Comparison of ENCODE assay signal across 1 cellular context in genomic region chrX:143121471-143121870, GRCh38.
TF ChIP-seq lines count a peak whose summit lies in the region.

No MANE protein-coding gene starts in this region.

TF ChIP-seq in GM23338, 12 proteins besides CTCF, POLR2A, EP300 and RAD21 (continued from another document):
- TF ChIP-seq ZNF462 (CRISPR knock-in tag; IDR thresholded peaks at IDR 0.05) = no peak
- no peak for TF ChIP-seq EZH2phosphoT487 (IDR thresholded peaks at IDR 0.05; ENCODE audit: unreplicated experiment)
- TF ChIP-seq NANOG (IDR thresholded peaks at IDR 0.05; ENCODE audit: borderline replicate concordance) = no peak
- no peak for TF ChIP-seq ETS1 (IDR thresholded peaks at IDR 0.05)
- TF ChIP-seq JUNB (IDR thresholded peaks at IDR 0.05; ENCODE audit: unreplicated experiment) = no peak
- no peak for TF ChIP-seq ZNF331 (CRISPR knock-in tag; IDR thresholded peaks at IDR 0.05; ENCODE audit: low read depth)
- TF ChIP-seq ZNF114 (CRISPR knock-in tag; IDR thresholded peaks at IDR 0.05) = no peak
- TF ChIP-seq CREB1 (CRISPR knock-in tag; IDR thresholded peaks at IDR 0.05; ENCODE audit: low read depth) = no peak
- TF ChIP-seq STAT1 (IDR thresholded peaks at IDR 0.05; ENCODE audit: unreplicated experiment) = no peak
